In genomic region chr7:47714669-47715607, GRCh38 we compare ENCODE assay signal across 1 cellular context.
TF ChIP-seq lines count a peak whose summit lies in the region.

No MANE protein-coding gene starts in this region.

TF ChIP-seq in GM23338, 12 proteins besides CTCF, POLR2A, EP300 and RAD21 (continued from another document):
- no peak for TF ChIP-seq ZNF462 (CRISPR knock-in tag; IDR thresholded peaks at IDR 0.05)
- no peak for TF ChIP-seq NANOG (IDR thresholded peaks at IDR 0.05; ENCODE audit: borderline replicate concordance)
- no peak for TF ChIP-seq STAT1 (IDR thresholded peaks at IDR 0.05; ENCODE audit: unreplicated experiment)
- TF ChIP-seq JUNB (IDR thresholded peaks at IDR 0.05; ENCODE audit: unreplicated experiment) = no peak
- TF ChIP-seq ETS1 (IDR thresholded peaks at IDR 0.05) = no peak
- no peak for TF ChIP-seq EZH2phosphoT487 (IDR thresholded peaks at IDR 0.05; ENCODE audit: unreplicated experiment)
- no peak for TF ChIP-seq EZH2 (IDR thresholded peaks at IDR 0.05; ENCODE audit: low read depth, unreplicated experiment)
TF ChIP-seq in GM23338: peak in this region for 0.
